ENCODE assay signal across 8 cellular contexts in the genomic region with DNA sequence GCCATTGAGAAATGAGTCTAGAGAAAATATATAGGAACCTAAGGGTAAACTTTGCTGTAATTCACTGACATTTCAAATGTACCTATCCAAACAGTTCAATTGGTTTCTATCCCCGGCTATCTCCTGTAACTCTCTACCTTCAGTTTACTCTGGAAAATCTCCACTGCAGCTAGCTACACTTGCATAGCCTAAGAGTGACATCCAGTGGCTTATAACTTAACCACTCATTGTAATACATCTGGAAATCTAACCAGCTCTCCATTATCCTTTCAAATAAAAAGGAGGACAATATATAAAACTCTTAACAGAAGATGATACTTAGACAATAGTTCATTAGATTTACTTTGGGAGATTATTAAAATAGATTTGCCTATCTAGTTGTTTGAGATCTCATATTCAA. TPM values are rescaled to one million over a fixed set of nuclear protein-coding genes. Genes with fewer than 3 reads are reported as not detected.
A peak's percentile ranks its signal among the peaks of the same experiment; 100 is the strongest.
DNase-seq lines count a peak whose midpoint lies in the region; ATAC-seq, FAIRE-seq and TF ChIP-seq lines count a peak whose summit lies in the region.

No MANE protein-coding gene starts in this region.

- TF ChIP-seq CTCF in astrocyte of the cerebellum (IDR thresholded peaks at IDR 0.05; ENCODE audit: low read depth, low read length, missing control alignments) (peak; percentile 38), kidney (IDR thresholded peaks at IDR 0.05; ENCODE audit: borderline replicate concordance, extremely low read depth, insufficient read depth) (peak; percentile 41)

- DNase-seq in ACHN = peak; percentile 52
- DNase-seq in HEK293T (ENCODE audit: extremely low spot score) = peak; percentile 26
- peak; percentile 22 for DNase-seq in astrocyte of the cerebellum (ENCODE audit: low read depth)
- DNase-seq in kidney = no peak
- no peak for DNase-seq in activated effector memory CD4-positive, alpha-beta T cell treated with anti-CD3 and anti-CD28 coated beads, Interleukin-2, amount 50 U/mL, for 16 hours
- DNase-seq in GOT3 (lab: John Stamatoyannopoulos, UW) = no peak

- in situ Hi-C loops in ACHN (cut with HindIII; ENCODE audit: low pct_ligation_motif_present, low pct_unique_long_range_greater_than_20kb, low sequenced_read_pairs) = no loop called here
- in situ Hi-C loops in astrocyte of the cerebellum (cut with HindIII; ENCODE audit: low sequenced_read_pairs) = loop anchor here (5.0 to 25.0 kb wide), 3 partner anchors 51 to 861 kb away; no protein-coding TSS in a partner anchor

- no peak overlapping the region for H3K27ac ChIP-seq in kidney (ENCODE audit: low read depth in 2 of 2, low read length in 2 of 2)

- peak; percentile 81 for FAIRE-seq in kidney (lab: Jason Lieb, UNC)

- intact Hi-C loops in kidney (cut with DNase I) = no loop called here

- no peaks in the 10 kb centered on the region for H3K4me1 ChIP-seq in kidney (ENCODE audit: control insufficient read depth in 1 of 2, insufficient read depth in 1 of 2, low read depth in 1 of 2, low read length in 2 of 2)

- H3K9me3 ChIP-seq in kidney (ENCODE audit: control insufficient read depth in 1 of 2, low read length in 2 of 2) = no peaks in the 10 kb centered on the region

- no peak overlapping the region for H3K4me3 ChIP-seq in astrocyte of the cerebellum (ENCODE audit: low read depth, low read length)
- H3K4me3 ChIP-seq in kidney (ENCODE audit: low read length in 2 of 2) = no peak overlapping the region

- H3K9ac ChIP-seq in kidney (ENCODE audit: low read length in 2 of 2) = no peak overlapping the region

- POLR2A ChIA-PET in HEK293T (lab: Yijun Ruan, JAX) = interaction anchor here (1.5 kb wide), 1 partner anchor 35 kb away, joined by 6 read pairs; a partner anchor contains a TSS

- H3K36me3 ChIP-seq in kidney (ENCODE audit: control insufficient read depth in 1 of 2, insufficient read depth in 2 of 2, low read length in 2 of 2) = no peaks in the 10 kb centered on the region

- CTCF ChIA-PET in HEK293T (lab: Yijun Ruan, JAX) = interaction anchor here (1.5 to 1.6 kb wide), 2 partner anchors 10 to 601 kb away, joined by 4 to 5 read pairs; no protein-coding TSS in a partner anchor

- ATAC-seq in HG02938 (IDR thresholded peaks at IDR 0.05; ENCODE audit: unreplicated experiment) (no peak), HG03025 (IDR thresholded peaks at IDR 0.05; ENCODE audit: low FRiP score, unreplicated experiment) (no peak)

TF ChIP-seq in HEK293T, 16 proteins besides CTCF, POLR2A, EP300 and RAD21:
- TF ChIP-seq FOXK2 (IDR thresholded peaks at IDR 0.05) (no peak), L3MBTL2 (conservative IDR thresholded peaks at IDR 0.05) (no peak), ZNF384 (IDR thresholded peaks at IDR 0.05) (no peak), LEF1 (IDR thresholded peaks at IDR 0.05; ENCODE audit: borderline replicate concordance) (no peak), FOXA1 (IDR thresholded peaks at IDR 0.05) (no peak), NFRKB (IDR thresholded peaks at IDR 0.05) (no peak), SP1 (IDR thresholded peaks at IDR 0.05) (no peak), ELF4 (IDR thresholded peaks at IDR 0.05) (no peak), TARDBP (IDR thresholded peaks at IDR 0.05) (no peak), BHLHE40 (IDR thresholded peaks at IDR 0.05; ENCODE audit: borderline replicate concordance) (no peak), FOXM1 (IDR thresholded peaks at IDR 0.05; ENCODE audit: borderline replicate concordance) (no peak), CTBP1 (IDR thresholded peaks at IDR 0.05; ENCODE audit: borderline replicate concordance) (no peak), ARNT (IDR thresholded peaks at IDR 0.05) (no peak)
TF ChIP-seq in HEK293T: peak in this region for 0.

RNA-seq across cellular contexts. Expression of a gene that starts 35.3 kb away (rescaled TPM):
- total RNA-seq in kidney = 6.8 TPM
- polyA plus RNA-seq in kidney (ENCODE audit: insufficient read depth, low read depth, low replicate concordance) = 3.2 TPM

Comparison
In these comparisons a context has a peak if more than half of its experiments do, and no peak if none do; other contexts are left out.
1. DNase-seq: peak in ACHN (single experiment), HEK293T (single experiment) and astrocyte of the cerebellum (single experiment); none in kidney (single experiment), activated effector memory CD4-positive, alpha-beta T cell treated with anti-CD3 and anti-CD28 coated beads, Interleukin-2, amount 50 U/mL, for 16 hours (single experiment) and GOT3 (single experiment).